Comparison of ENCODE assay signal across 28 cellular contexts in the genomic region with DNA sequence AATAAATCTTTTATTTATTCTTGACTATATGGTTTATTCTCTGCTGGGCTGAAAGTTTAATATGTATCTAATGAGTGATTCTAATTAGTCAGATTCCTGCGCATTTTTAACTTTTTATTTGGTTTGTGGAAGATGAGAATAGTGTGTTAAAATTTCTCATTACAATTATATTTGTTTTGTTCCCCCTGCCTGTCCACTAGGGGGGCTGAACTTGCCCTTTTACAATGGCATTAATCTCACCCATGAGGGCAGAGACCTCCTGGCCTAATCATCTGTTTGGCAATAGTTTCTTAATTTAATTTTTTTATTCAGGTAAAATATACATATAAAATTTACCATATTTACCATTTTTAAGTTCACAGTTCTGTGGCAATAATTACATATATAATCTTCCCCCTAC.
"Had no signal": no experiment of that assay in that cellular context is flagged by ENCODE, and none has a peak within 500 bp of the region (broad histone marks: within the 10 kb centered on the region; RNA-seq: fewer than 3 reads in every experiment).

No MANE protein-coding gene starts in this region.

- H3K9me3 Mint-ChIP-seq: activated T-helper 2 cell treated with anti-CD3 and anti-CD28 coated beads, Interferon-gamma antibody, Interleukin-2, Interleukin-4, amounts not matched to agents 10 μg/mL and 5 μg/mL and 100 μg/mL, durations not matched to agents 14 hours and 24 hours and 36 hours had no signal

- H3K4me3 Mint-ChIP-seq: activated B cell treated with CpG ODN at 0.5 μM for 24 hours; activated CD4-positive, alpha-beta T cell treated with anti-CD3 and anti-CD28 coated beads for 36 hours; activated naive CD8-positive, alpha-beta T cell; activated T-cell treated with anti-CD3 and anti-CD28 coated beads, Interleukin-2, amount 50 U/mL, for 4 hours; immature natural killer cell; naive thymus-derived CD4-positive, alpha-beta T cell had no signal

- H3K4me2 ChIP-seq: hepatocyte had no signal

- H3K27me3 ChIP-seq: adrenal gland, ascending aorta, brain microvascular endothelial cell, esophagus muscularis mucosa, hepatocyte, left lung, spleen, testis, vagina had no signal

- DNase-seq: activated B cell treated with CpG ODN at 0.5 μM for 24 hours; activated CD4-positive, alpha-beta T cell treated with anti-CD3 and anti-CD28 coated beads for 36 hours; activated CD4-positive, alpha-beta T cell treated with anti-CD3 and anti-CD28 coated beads, Interleukin-2, amount 50 U/mL, for 48 hours; activated CD8-positive, alpha-beta memory T cell treated with anti-CD3 and anti-CD28 coated beads, Interleukin-2, amount 50 U/mL, for 48 hours; activated naive CD4-positive, alpha-beta T cell; activated T-cell treated with anti-CD3 and anti-CD28 coated beads, Interleukin-2, amount 50 U/mL, for 4 hours; adrenal gland; brain microvascular endothelial cell; caudate nucleus; dermis blood vessel endothelial cell; effector CD8-positive, alpha-beta T cell; glutamatergic neuron; immature natural killer cell; kidney glomerular epithelial cell; left lung; naive thymus-derived CD4-positive, alpha-beta T cell; spleen; stimulated activated CD4-positive, alpha-beta T cell treated with anti-CD3 and anti-CD28 coated beads, Interleukin-4, amount 100 ng/mL, for 1 hour; stimulated activated naive CD4-positive, alpha-beta T cell; testis; trophoblast cell had no signal

- H3K9me3 ChIP-seq: adrenal gland, ascending aorta, testis, vagina had no signal

- H3K79me2 ChIP-seq: hepatocyte had no signal

- H3K4me1 Mint-ChIP-seq: activated B cell treated with CpG ODN at 0.5 μM for 24 hours; activated CD4-positive, alpha-beta T cell treated with anti-CD3 and anti-CD28 coated beads for 36 hours; immature natural killer cell; naive thymus-derived CD4-positive, alpha-beta T cell had no signal

- H3K27ac ChIP-seq: adrenal gland, ascending aorta, brain microvascular endothelial cell, esophagus muscularis mucosa, hepatocyte, left lung, spleen, testis, vagina had no signal

- H3K4me3 ChIP-seq: adrenal gland, ascending aorta, esophagus muscularis mucosa, hepatocyte, left lung, lung, spleen, testis, vagina had no signal

- H3K36me3 Mint-ChIP-seq: activated naive CD8-positive, alpha-beta T cell; immature natural killer cell had no signal

- H3K27ac Mint-ChIP-seq: activated B cell treated with CpG ODN at 0.5 μM for 24 hours; activated CD4-positive, alpha-beta T cell treated with anti-CD3 and anti-CD28 coated beads for 36 hours; activated naive CD8-positive, alpha-beta T cell; activated T-helper 2 cell treated with anti-CD3 and anti-CD28 coated beads, Interferon-gamma antibody, Interleukin-2, Interleukin-4, amounts not matched to agents 10 μg/mL and 5 μg/mL and 100 μg/mL, durations not matched to agents 14 hours and 24 hours and 36 hours; immature natural killer cell; naive thymus-derived CD4-positive, alpha-beta T cell had no signal

- H2AFZ ChIP-seq: hepatocyte had no signal

- H3K36me3 ChIP-seq: adrenal gland, ascending aorta, brain microvascular endothelial cell, esophagus muscularis mucosa, left lung, spleen, vagina had no signal

- H3K4me1 ChIP-seq: adrenal gland, ascending aorta, esophagus muscularis mucosa, left lung, spleen, testis, vagina had no signal

- ATAC-seq: activated CD4-positive, alpha-beta T cell treated with anti-CD3 and anti-CD28 coated beads for 36 hours; activated T-cell treated with anti-CD3 and anti-CD28 coated beads, Interleukin-2, amount 50 U/mL, for 4 hours; left lung; naive thymus-derived CD4-positive, alpha-beta T cell had no signal
